In the genomic region with DNA sequence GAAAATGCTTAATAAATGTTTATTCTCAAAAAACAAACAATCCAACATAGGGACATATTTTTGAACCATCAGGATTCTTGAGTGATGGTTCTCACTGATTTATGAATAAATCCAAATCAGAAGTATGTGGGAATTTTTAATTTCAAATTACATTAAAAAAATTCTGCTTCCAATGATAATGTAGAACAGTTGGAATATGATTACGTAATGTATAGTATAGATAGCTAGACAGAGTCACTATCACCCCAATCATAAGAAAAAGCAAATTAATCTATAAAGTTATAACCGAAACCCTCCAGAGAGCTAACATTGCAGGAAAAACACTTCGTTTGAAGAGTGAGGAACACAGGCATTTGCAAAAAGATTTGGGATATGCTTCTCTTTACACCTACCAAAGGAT, we compare ENCODE assay signal across 7 cellular contexts.
"Had no signal": no experiment of that assay in that cellular context is flagged by ENCODE, and none has a peak within 500 bp of the region (broad histone marks: within the 10 kb centered on the region; RNA-seq: fewer than 3 reads in every experiment).

No MANE protein-coding gene starts in this region.

- H3K4me3 ChIP-seq: GM23338 had no signal

- FAIRE-seq: H1, H54, HTR-8/SVneo had no signal

- H3K4me2 ChIP-seq: GM23338 had no signal

- ATAC-seq: GM23338 had no signal

- DNase-seq: H9, HCEC 1CT, KBM-7 had no signal
